ENCODE assay signal across 8 cellular contexts in the genomic region with DNA sequence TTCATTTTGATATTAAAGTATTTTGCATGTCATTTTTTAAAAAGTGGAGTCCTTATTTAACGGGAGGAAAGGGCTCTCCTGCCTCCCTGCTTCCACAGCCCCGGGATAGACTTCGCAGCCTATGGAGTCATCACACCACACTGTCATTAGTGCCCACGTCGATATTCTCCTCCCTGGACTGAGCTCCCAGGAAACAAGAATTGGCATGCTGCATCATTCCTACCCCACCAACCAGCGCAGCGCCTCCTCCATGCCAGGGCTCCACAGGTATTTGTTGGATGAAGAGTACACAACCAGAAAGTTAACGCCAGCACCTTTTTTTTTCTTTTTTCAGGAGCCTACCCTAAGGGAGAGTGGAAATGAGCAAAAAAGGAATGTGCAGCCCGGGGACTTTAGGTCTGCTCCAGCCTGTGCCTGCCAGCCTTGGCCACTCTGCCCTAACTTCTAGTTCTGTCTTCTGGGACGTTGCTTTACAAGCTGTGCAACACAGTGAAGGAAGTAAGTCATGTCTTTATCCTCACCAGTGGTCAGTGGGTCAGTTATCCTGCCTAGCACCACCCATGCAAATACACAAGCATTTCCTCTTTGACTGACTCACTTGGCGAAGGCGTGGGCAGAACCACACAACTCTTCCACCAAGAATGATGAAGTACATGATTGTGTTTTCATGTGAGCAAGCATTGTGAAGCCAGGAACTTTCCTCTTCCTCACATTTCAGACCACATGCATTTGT.
DNase-seq lines count a peak whose midpoint lies in the region; ATAC-seq and TF ChIP-seq lines count a peak whose summit lies in the region.

No MANE protein-coding gene starts in this region.

- H3K4me1 Mint-ChIP-seq in MCF 10A (ENCODE audit: insufficient read depth, unreplicated experiment), result peaks cover 18% of the 10 kb centered on the region
- peaks cover 20 to 26% of the 10 kb centered on the region in 2 donors for H3K4me1 Mint-ChIP-seq in natural killer cell
- H3K4me1 Mint-ChIP-seq in GM23338, result no peaks in the 10 kb centered on the region; the same call in 2 of the 3 replicates

- H4K20me1 ChIP-seq in GM23338 (replicated peaks; ENCODE audit: insufficient read depth), result no peaks in the 10 kb centered on the region

- no peaks in the 10 kb centered on the region for H3K4me1 ChIP-seq in GM23338 (ENCODE audit: insufficient read depth)

- H3K9me3 Mint-ChIP-seq in MCF 10A (ENCODE audit: unreplicated experiment) (no peaks in the 10 kb centered on the region), natural killer cell (no peaks in the 10 kb centered on the region), GM23338 (peaks cover 5% of the 10 kb centered on the region; the same call in 1 of the 3 replicates)

- H3F3A ChIP-seq in GM23338 (replicated peaks; ENCODE audit: low read depth), result no peaks in the 10 kb centered on the region

- H3K4me2 ChIP-seq in GM23338, result no peak overlapping the region

- intact Hi-C loops in MCF 10A (cut with micrococcal nuclease) (no loop called here), natural killer cell (cut with micrococcal nuclease) (loop anchor here (2.0 to 10.0 kb wide), 2 partner anchors 195 to 749 kb away; a partner anchor contains a TSS)

- 0 out of 2 replicates have a peak, but pooled peaks cover 2% of the 10 kb centered on the region for H3K9me2 ChIP-seq in GM23338 (ENCODE audit: insufficient read depth)

- peak; percentile 31 for DNase-seq in HK-2 (ENCODE audit: unreplicated experiment)
- peak; percentile 73 for DNase-seq in MCF 10A (ENCODE audit: unreplicated experiment)
- DNase-seq in natural killer cell, result no peak
- DNase-seq in NCI-H146 treated with DMSO at 0.1 percent for 48 hours (lab: John Stamatoyannopoulos, UW; ENCODE audit: unreplicated experiment), result no peak
- DNase-seq in activated gamma-delta T cell treated with Interleukin-2 at 50 U/mL for 16 hours, result no peak
- DNase-seq in GM23338 (ENCODE audit: low spot score), result no peak

- H3K27ac Mint-ChIP-seq in MCF 10A (ENCODE audit: low read depth, unreplicated experiment) (no peak overlapping the region), natural killer cell (peak overlapping the region in 1 of 2 donors; percentile 39), GM23338 (no peak overlapping the region)

- H3K4me3 Mint-ChIP-seq in MCF 10A (ENCODE audit: unreplicated experiment), result no peak overlapping the region
- peak overlapping the region; percentile 52 for H3K4me3 Mint-ChIP-seq in natural killer cell
- no peak overlapping the region for H3K4me3 Mint-ChIP-seq in GM23338

- CTCF ChIA-PET in MCF 10A (lab: Yijun Ruan, JAX), result interaction anchor here (0.6 to 2.1 kb wide), 4 partner anchors 12 to 887 kb away, joined by 3 to 6 read pairs (median 3); no protein-coding TSS in a partner anchor

- H3K27ac ChIP-seq in GM23338 (ENCODE audit: low read depth), result no peak overlapping the region

- no peaks in the 10 kb centered on the region for H3K36me3 Mint-ChIP-seq in MCF 10A (ENCODE audit: insufficient read depth, unreplicated experiment)
- no peaks in the 10 kb centered on the region for H3K36me3 Mint-ChIP-seq in natural killer cell
- H3K36me3 Mint-ChIP-seq in GM23338 (ENCODE audit: low read depth), result 0 out of 3 replicates have a peak, but pooled peaks cover 3% of the 10 kb centered on the region

- no peaks in the 10 kb centered on the region for H3K36me3 ChIP-seq in GM23338 (ENCODE audit: insufficient read depth)

- no TSS peak for BruUV-seq in MCF 10A (replicated peaks; lab: Mats Ljungman, UMichigan)

- H3K27me3 Mint-ChIP-seq in MCF 10A (ENCODE audit: insufficient read depth, unreplicated experiment), result no peaks in the 10 kb centered on the region
- H3K27me3 Mint-ChIP-seq in natural killer cell (ENCODE audit: low read depth in 2 of 2), result peaks cover 56 to 74% of the 10 kb centered on the region in 2 donors
- peaks cover 9% of the 10 kb centered on the region for H3K27me3 Mint-ChIP-seq in GM23338 (ENCODE audit: insufficient read depth, low read depth, poor library complexity)

- H3K4me3 ChIP-seq in GM23338, result no peak overlapping the region

- H2AFZ ChIP-seq in GM23338, result no peak overlapping the region

- H3K27me3 ChIP-seq in GM23338 (ENCODE audit: insufficient read depth), result no peaks in the 10 kb centered on the region

- ATAC-seq in GM18867 (IDR thresholded peaks at IDR 0.05; ENCODE audit: unreplicated experiment) (peak; percentile 60), natural killer cell (peak; percentile 35 to 73 (median 63)), GM18858 (IDR thresholded peaks at IDR 0.05; ENCODE audit: unreplicated experiment) (no peak), GM23338 (no peak)

- H3K79me2 ChIP-seq in GM23338 (replicated peaks; ENCODE audit: insufficient read depth), result no peaks in the 10 kb centered on the region

- POLR2A ChIA-PET in MCF 10A (lab: Yijun Ruan, JAX), result interaction anchor here (0.5 kb wide), 1 partner anchor 18 kb away, joined by 4 read pairs; no protein-coding TSS in a partner anchor

- no peak for TF ChIP-seq CTCF in MCF 10A (IDR thresholded peaks at IDR 0.05; ENCODE audit: unreplicated experiment)
- no peak for TF ChIP-seq CTCF in natural killer cell (IDR thresholded peaks at IDR 0.05)
- no peak for TF ChIP-seq CTCF in GM23338 (conservative IDR thresholded peaks at IDR 0.05; ENCODE audit: low read depth in 2 of 2)

TF ChIP-seq in GM23338, 12 proteins besides CTCF, POLR2A, EP300 and RAD21 (continues in another document):
- TF ChIP-seq, protein P1, sequence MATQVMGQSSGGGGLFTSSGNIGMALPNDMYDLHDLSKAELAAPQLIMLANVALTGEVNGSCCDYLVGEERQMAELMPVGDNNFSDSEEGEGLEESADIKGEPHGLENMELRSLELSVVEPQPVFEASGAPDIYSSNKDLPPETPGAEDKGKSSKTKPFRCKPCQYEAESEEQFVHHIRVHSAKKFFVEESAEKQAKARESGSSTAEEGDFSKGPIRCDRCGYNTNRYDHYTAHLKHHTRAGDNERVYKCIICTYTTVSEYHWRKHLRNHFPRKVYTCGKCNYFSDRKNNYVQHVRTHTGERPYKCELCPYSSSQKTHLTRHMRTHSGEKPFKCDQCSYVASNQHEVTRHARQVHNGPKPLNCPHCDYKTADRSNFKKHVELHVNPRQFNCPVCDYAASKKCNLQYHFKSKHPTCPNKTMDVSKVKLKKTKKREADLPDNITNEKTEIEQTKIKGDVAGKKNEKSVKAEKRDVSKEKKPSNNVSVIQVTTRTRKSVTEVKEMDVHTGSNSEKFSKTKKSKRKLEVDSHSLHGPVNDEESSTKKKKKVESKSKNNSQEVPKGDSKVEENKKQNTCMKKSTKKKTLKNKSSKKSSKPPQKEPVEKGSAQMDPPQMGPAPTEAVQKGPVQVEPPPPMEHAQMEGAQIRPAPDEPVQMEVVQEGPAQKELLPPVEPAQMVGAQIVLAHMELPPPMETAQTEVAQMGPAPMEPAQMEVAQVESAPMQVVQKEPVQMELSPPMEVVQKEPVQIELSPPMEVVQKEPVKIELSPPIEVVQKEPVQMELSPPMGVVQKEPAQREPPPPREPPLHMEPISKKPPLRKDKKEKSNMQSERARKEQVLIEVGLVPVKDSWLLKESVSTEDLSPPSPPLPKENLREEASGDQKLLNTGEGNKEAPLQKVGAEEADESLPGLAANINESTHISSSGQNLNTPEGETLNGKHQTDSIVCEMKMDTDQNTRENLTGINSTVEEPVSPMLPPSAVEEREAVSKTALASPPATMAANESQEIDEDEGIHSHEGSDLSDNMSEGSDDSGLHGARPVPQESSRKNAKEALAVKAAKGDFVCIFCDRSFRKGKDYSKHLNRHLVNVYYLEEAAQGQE (IDR thresholded peaks at IDR 0.05; ENCODE audit: unreplicated experiment), result no peak
- TF ChIP-seq ZNF114 (CRISPR knock-in tag; IDR thresholded peaks at IDR 0.05), result no peak
- no peak for TF ChIP-seq ZNF331 (CRISPR knock-in tag; IDR thresholded peaks at IDR 0.05; ENCODE audit: low read depth)
- TF ChIP-seq CREB1 (CRISPR knock-in tag; IDR thresholded peaks at IDR 0.05; ENCODE audit: low read depth), result no peak
- no peak for TF ChIP-seq NANOG (IDR thresholded peaks at IDR 0.05; ENCODE audit: borderline replicate concordance)

Comparison
In these comparisons a context has a peak if more than half of its experiments do, and no peak if none do; other contexts are left out.
1. ATAC-seq: peak in GM18867 (single experiment) and natural killer cell (3 of 3); none in GM18858 (single experiment) and GM23338 (single experiment).
2. DNase-seq: peak in HK-2 (single experiment) and MCF 10A (single experiment); none in natural killer cell (single experiment), NCI-H146 treated with DMSO at 0.1 percent for 48 hours (single experiment), activated gamma-delta T cell treated with Interleukin-2 at 50 U/mL for 16 hours (single experiment) and GM23338 (single experiment).